Comparison of ENCODE assay signal across 1 cellular context in the genomic region with DNA sequence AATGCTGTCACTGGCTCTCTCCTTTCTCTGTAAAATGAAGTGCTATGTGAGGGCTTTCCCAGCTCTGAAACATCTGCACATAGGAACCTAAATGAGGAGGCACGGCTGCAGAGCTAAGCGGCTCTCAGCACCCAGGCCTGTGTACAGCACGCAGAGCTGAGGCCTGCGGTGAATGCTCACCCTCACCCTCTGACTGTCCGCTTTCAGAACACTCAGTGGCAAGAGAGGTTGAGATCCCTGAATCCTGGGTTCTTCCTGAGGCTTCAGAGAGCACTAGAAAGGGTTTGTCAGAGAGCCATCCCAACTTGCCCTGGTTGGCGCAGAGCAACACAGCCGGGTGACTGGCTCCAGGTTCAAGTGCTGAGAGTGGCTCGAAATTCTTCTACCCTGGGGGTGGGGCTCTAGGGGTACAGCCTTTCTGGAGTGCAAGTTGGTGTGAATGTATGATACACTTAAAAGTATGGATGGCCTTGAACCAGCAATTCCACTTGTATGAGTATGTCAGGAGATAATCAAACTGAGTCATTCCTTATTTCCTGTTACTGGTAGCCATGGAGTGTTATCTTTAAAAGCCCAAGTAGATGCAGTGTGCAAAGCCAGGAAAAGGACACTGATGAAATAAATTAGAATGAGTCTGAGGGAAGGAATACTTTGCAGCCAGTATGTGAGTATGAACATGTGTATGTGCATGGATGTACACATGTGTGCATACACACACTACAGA.
TF ChIP-seq lines count a peak whose summit lies in the region.

No MANE protein-coding gene starts in this region.

TF ChIP-seq in HCT116, 20 proteins besides CTCF, POLR2A, EP300 and RAD21:
- TF ChIP-seq ELF1 (IDR thresholded peaks at IDR 0.05; ENCODE audit: borderline replicate concordance, low read depth) (no peak), SRF (IDR thresholded peaks at IDR 0.05; ENCODE audit: low read depth) (no peak), EZH2phosphoT487 (IDR thresholded peaks at IDR 0.05; ENCODE audit: borderline replicate concordance) (no peak), YY1 (IDR thresholded peaks at IDR 0.05; ENCODE audit: extremely low read depth, insufficient replicate concordance, low read depth, low read length) (no peak), SIN3A (IDR thresholded peaks at IDR 0.05; ENCODE audit: low read depth) (no peak), ZNF274 (IDR thresholded peaks at IDR 0.05; ENCODE audit: low read depth, low read length) (no peak), EZH2 (IDR thresholded peaks at IDR 0.05) (no peak), FOSL1 (IDR thresholded peaks at IDR 0.05; ENCODE audit: low read depth) (peak; percentile 62), JUND (IDR thresholded peaks at IDR 0.05) (peak; percentile 52; the same call in 1 of the 2 replicates), EGR1 (IDR thresholded peaks at IDR 0.05; ENCODE audit: low read depth) (no peak), CEBPB (IDR thresholded peaks at IDR 0.05; ENCODE audit: low read depth) (no peak), POLR2AphosphoS5 (IDR thresholded peaks at IDR 0.05; ENCODE audit: low read depth, low read length) (no peak), ZFX (IDR thresholded peaks at IDR 0.05) (no peak), SP1 (IDR thresholded peaks at IDR 0.05; ENCODE audit: low read depth) (peak; percentile 55), TCF7L2 (IDR thresholded peaks at IDR 0.05; ENCODE audit: borderline replicate concordance, extremely low read depth, insufficient read depth, insufficient read length) (peak; percentile 20), CBX3 (IDR thresholded peaks at IDR 0.05; ENCODE audit: low read depth) (peak; percentile 64; the same call in 1 of the 2 replicates)
- TF ChIP-seq, protein P1, sequence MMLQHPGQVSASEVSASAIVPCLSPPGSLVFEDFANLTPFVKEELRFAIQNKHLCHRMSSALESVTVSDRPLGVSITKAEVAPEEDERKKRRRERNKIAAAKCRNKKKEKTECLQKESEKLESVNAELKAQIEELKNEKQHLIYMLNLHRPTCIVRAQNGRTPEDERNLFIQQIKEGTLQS (IDR thresholded peaks at IDR 0.05) = no peak
- TF ChIP-seq, protein P2, sequence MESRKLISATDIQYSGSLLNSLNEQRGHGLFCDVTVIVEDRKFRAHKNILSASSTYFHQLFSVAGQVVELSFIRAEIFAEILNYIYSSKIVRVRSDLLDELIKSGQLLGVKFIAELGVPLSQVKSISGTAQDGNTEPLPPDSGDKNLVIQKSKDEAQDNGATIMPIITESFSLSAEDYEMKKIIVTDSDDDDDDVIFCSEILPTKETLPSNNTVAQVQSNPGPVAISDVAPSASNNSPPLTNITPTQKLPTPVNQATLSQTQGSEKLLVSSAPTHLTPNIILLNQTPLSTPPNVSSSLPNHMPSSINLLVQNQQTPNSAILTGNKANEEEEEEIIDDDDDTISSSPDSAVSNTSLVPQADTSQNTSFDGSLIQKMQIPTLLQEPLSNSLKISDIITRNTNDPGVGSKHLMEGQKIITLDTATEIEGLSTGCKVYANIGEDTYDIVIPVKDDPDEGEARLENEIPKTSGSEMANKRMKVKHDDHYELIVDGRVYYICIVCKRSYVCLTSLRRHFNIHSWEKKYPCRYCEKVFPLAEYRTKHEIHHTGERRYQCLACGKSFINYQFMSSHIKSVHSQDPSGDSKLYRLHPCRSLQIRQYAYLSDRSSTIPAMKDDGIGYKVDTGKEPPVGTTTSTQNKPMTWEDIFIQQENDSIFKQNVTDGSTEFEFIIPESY (IDR thresholded peaks at IDR 0.05; ENCODE audit: extremely low read depth, insufficient replicate concordance, low read length) = no peak
- TF ChIP-seq, protein P3, sequence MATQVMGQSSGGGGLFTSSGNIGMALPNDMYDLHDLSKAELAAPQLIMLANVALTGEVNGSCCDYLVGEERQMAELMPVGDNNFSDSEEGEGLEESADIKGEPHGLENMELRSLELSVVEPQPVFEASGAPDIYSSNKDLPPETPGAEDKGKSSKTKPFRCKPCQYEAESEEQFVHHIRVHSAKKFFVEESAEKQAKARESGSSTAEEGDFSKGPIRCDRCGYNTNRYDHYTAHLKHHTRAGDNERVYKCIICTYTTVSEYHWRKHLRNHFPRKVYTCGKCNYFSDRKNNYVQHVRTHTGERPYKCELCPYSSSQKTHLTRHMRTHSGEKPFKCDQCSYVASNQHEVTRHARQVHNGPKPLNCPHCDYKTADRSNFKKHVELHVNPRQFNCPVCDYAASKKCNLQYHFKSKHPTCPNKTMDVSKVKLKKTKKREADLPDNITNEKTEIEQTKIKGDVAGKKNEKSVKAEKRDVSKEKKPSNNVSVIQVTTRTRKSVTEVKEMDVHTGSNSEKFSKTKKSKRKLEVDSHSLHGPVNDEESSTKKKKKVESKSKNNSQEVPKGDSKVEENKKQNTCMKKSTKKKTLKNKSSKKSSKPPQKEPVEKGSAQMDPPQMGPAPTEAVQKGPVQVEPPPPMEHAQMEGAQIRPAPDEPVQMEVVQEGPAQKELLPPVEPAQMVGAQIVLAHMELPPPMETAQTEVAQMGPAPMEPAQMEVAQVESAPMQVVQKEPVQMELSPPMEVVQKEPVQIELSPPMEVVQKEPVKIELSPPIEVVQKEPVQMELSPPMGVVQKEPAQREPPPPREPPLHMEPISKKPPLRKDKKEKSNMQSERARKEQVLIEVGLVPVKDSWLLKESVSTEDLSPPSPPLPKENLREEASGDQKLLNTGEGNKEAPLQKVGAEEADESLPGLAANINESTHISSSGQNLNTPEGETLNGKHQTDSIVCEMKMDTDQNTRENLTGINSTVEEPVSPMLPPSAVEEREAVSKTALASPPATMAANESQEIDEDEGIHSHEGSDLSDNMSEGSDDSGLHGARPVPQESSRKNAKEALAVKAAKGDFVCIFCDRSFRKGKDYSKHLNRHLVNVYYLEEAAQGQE (IDR thresholded peaks at IDR 0.05; ENCODE audit: low read depth) = no peak
- TF ChIP-seq, protein P4, sequence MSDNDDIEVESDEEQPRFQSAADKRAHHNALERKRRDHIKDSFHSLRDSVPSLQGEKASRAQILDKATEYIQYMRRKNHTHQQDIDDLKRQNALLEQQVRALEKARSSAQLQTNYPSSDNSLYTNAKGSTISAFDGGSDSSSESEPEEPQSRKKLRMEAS (IDR thresholded peaks at IDR 0.05) = no peak
